In genomic region chr5:120528609-120529008, GRCh38 we compare ENCODE assay signal across 20 cellular contexts.
DNase-seq lines count a peak whose midpoint lies in the region; ATAC-seq and TF ChIP-seq lines count a peak whose summit lies in the region.
"Had no signal": no experiment of that assay in that cellular context is flagged by ENCODE, and none has a peak within 500 bp of the region (broad histone marks: within the 10 kb centered on the region; RNA-seq: fewer than 3 reads in every experiment).

No MANE protein-coding gene starts in this region.

- peak overlapping the region; percentile 38 for H3K4me2 ChIP-seq in GM23248 (ENCODE audit: unreplicated experiment)
- H3K4me2 ChIP-seq in trophoblast cell (ENCODE audit: low read length) = no peak overlapping the region
- H3K4me2 ChIP-seq: BLaER1 treated with 17β-estradiol and CSF1 and Interleukin-3, amounts not matched to agents 10 nM and 100 nM had no signal

- H4K12ac ChIP-seq in trophoblast cell (ENCODE audit: low read depth, low read length) = no peak overlapping the region

- WGBS in GM23248 (ENCODE audit: low coverage in 1 of 2, low lambda C conversion rate in 2 of 2, missing lambda C conversion rate in 2 of 2), 2 experiments = 20 to 26% methylated on average over 2 of the region's 2 CpGs
- WGBS in trophoblast cell (ENCODE audit: extremely low coverage, insufficient coverage, insufficient read length) = no CpG with 5 or more reads among the region's 2 CpGs
- WGBS in stomach, 5 donors = 73 to 89% (median 80%) methylated on average over 2 of the region's 2 CpGs

- no peak overlapping the region for H2BK120ac ChIP-seq in trophoblast cell (ENCODE audit: insufficient read depth, low read length, poor library complexity)

- no peak overlapping the region for H2BK12ac ChIP-seq in trophoblast cell (ENCODE audit: low read length)

- H3F3A ChIP-seq in GM23248 (ENCODE audit: insufficient read depth) = peaks cover 7% of the 10 kb centered on the region

- H4K8ac ChIP-seq in trophoblast cell (ENCODE audit: low read depth, low read length) = no peak overlapping the region

- H3K9me3 ChIP-seq in GM23248 (ENCODE audit: low read depth) (no peaks in the 10 kb centered on the region), trophoblast cell (ENCODE audit: insufficient read depth, low read depth, low read length) (no peaks in the 10 kb centered on the region), stomach (no peaks in the 10 kb centered on the region)
- H3K9me3 ChIP-seq: BLaER1 treated with 17β-estradiol and CSF1 and Interleukin-3, amounts not matched to agents 10 nM and 100 nM; Caco-2; SJCRH30 had no signal

- H3K9me3 Mint-ChIP-seq in chondrocyte (ENCODE audit: low read depth) = no peaks in the 10 kb centered on the region

- peak; percentile 25 for DNase-seq in AG20443 (ENCODE audit: low spot score)
- peak; percentile 60 for DNase-seq in GM23248
- no peak for DNase-seq in chondrocyte (ENCODE audit: low spot score)
- peak; percentile 10 to 36 for DNase-seq in trophoblast cell
- no peak for DNase-seq in stomach
- DNase-seq in 8988T = no peak
- DNase-seq: Caco-2; CD4-positive, alpha-beta memory T cell; DMS 273 treated with DMSO at 0.1 percent for 48 hours; DMS79 treated with DMSO at 0.1 percent for 48 hours; KBM-7; NCI-H1092; NCI-H146; NCI-H2029; NCI-H2227 treated with DMSO at 0.1 percent for 48 hours; NCI-H510A; NK-92 treated with Interleukin-12 subunit alpha and Interleukin-12 subunit beta, amount 100 ng/mL, for 24 hours; SJCRH30 had no signal

- no peak overlapping the region for H2BK5ac ChIP-seq in trophoblast cell (ENCODE audit: low read depth, low read length, poor library complexity)

- ATAC-seq in HG03196 (IDR thresholded peaks at IDR 0.05; ENCODE audit: unreplicated experiment) = no peak

- H3K23ac ChIP-seq in trophoblast cell (ENCODE audit: low read length) = no peak overlapping the region

- in situ Hi-C loops in GM23248 (cut with MboI) = no loop called here

- no peaks in the 10 kb centered on the region for H3K27me3 Mint-ChIP-seq in chondrocyte (ENCODE audit: low read depth)
- H3K27me3 Mint-ChIP-seq: CD4-positive, alpha-beta memory T cell had no signal

- H2AFZ ChIP-seq in GM23248 (no peak overlapping the region), trophoblast cell (ENCODE audit: insufficient read depth, low read length, poor library complexity) (no peak overlapping the region)

- intact Hi-C loops in stomach (cut with DNase I; ENCODE audit: low total_unique reads) = no loop called here

- no peaks in the 10 kb centered on the region for H3K9me2 ChIP-seq in GM23248 (ENCODE audit: insufficient read depth)

- peaks cover 31% of the 10 kb centered on the region for H3K4me1 Mint-ChIP-seq in chondrocyte (ENCODE audit: low read depth)
- H3K4me1 Mint-ChIP-seq: CD4-positive, alpha-beta memory T cell had no signal

- H3K36me3 ChIP-seq in GM23248 (ENCODE audit: low read depth) (no peaks in the 10 kb centered on the region), trophoblast cell (ENCODE audit: control insufficient read depth in 1 of 2, insufficient read depth in 2 of 2, low read length in 2 of 2) (no peaks in the 10 kb centered on the region), stomach (no peaks in the 10 kb centered on the region)
- H3K36me3 ChIP-seq: BLaER1 treated with 17β-estradiol and CSF1 and Interleukin-3, amounts not matched to agents 10 nM and 100 nM; SJCRH30 had no signal

- no peak overlapping the region for H3K14ac ChIP-seq in trophoblast cell (ENCODE audit: low read length)

- no peaks in the 10 kb centered on the region for H3K36me3 Mint-ChIP-seq in chondrocyte (ENCODE audit: low read depth)
- H3K36me3 Mint-ChIP-seq: CD4-positive, alpha-beta memory T cell had no signal

- no peak overlapping the region for H3K9ac ChIP-seq in GM23248
- no peak overlapping the region for H3K9ac ChIP-seq in trophoblast cell (ENCODE audit: low read length)
- H3K9ac ChIP-seq: BLaER1 treated with 17β-estradiol and CSF1 and Interleukin-3, amounts not matched to agents 10 nM and 100 nM had no signal

- no peak overlapping the region; the same call in 1 of the 2 replicates for H3K4me3 ChIP-seq in GM23248
- no peak overlapping the region for H3K4me3 ChIP-seq in trophoblast cell (ENCODE audit: low read depth, low read length)
- H3K4me3 ChIP-seq in stomach = no peak overlapping the region
- H3K4me3 ChIP-seq: BLaER1 treated with 17β-estradiol and CSF1 and Interleukin-3, amounts not matched to agents 10 nM and 100 nM; SJCRH30 had no signal

- H3K4me1 ChIP-seq in GM23248 (ENCODE audit: insufficient read depth) (peaks cover 22% of the 10 kb centered on the region), trophoblast cell (ENCODE audit: control insufficient read depth in 1 of 2, insufficient read depth in 2 of 2, low read length in 2 of 2) (no peaks in the 10 kb centered on the region), stomach (no peaks in the 10 kb centered on the region)
- H3K4me1 ChIP-seq: BLaER1 treated with 17β-estradiol and CSF1 and Interleukin-3, amounts not matched to agents 10 nM and 100 nM; Caco-2 had no signal

- TF ChIP-seq CTCF in chondrocyte (IDR thresholded peaks at IDR 0.05) = no peak
- no peak for TF ChIP-seq CTCF in stomach (IDR thresholded peaks at IDR 0.05)

- no peak overlapping the region for H3K4me3 Mint-ChIP-seq in chondrocyte (ENCODE audit: unreplicated experiment)
- H3K4me3 Mint-ChIP-seq: CD4-positive, alpha-beta memory T cell had no signal

- H4K91ac ChIP-seq in trophoblast cell (ENCODE audit: low read depth, low read length) = no peak overlapping the region

- H3K27ac Mint-ChIP-seq in chondrocyte (ENCODE audit: unreplicated experiment) = peak overlapping the region; percentile 19
- H3K27ac Mint-ChIP-seq: CD4-positive, alpha-beta memory T cell had no signal

- TF ChIP-seq POLR2A in stomach (IDR thresholded peaks at IDR 0.05) = no peak

- H3K18ac ChIP-seq in trophoblast cell (ENCODE audit: low read length) = no peak overlapping the region

- H3K27me3 ChIP-seq in GM23248 (replicated peaks; ENCODE audit: insufficient read depth) (no peaks in the 10 kb centered on the region), trophoblast cell (ENCODE audit: insufficient read depth, low read length) (no peaks in the 10 kb centered on the region), stomach (no peaks in the 10 kb centered on the region)
- H3K27me3 ChIP-seq: BLaER1 treated with 17β-estradiol and CSF1 and Interleukin-3, amounts not matched to agents 10 nM and 100 nM; SJCRH30 had no signal

- TF ChIP-seq EP300 in stomach (IDR thresholded peaks at IDR 0.05) = no peak

- H3K79me2 ChIP-seq in GM23248 (ENCODE audit: insufficient read depth) = peaks cover 95% of the 10 kb centered on the region
- H3K79me2 ChIP-seq in trophoblast cell (ENCODE audit: control insufficient read depth, insufficient read depth, low read length, poor library complexity) = no peaks in the 10 kb centered on the region

- H3K27ac ChIP-seq in GM23248 = peak overlapping the region; percentile 17
- H3K27ac ChIP-seq in trophoblast cell (ENCODE audit: low read depth, low read length) = no peak overlapping the region
- no peak overlapping the region for H3K27ac ChIP-seq in stomach
- H3K27ac ChIP-seq: BLaER1 treated with 17β-estradiol and CSF1 and Interleukin-3, amounts not matched to agents 10 nM and 100 nM; SJCRH30 had no signal

- H3K79me1 ChIP-seq in trophoblast cell (ENCODE audit: low read length) = no peaks in the 10 kb centered on the region

- H2AK5ac ChIP-seq in trophoblast cell (ENCODE audit: low read length) = no peak overlapping the region

- H3K4ac ChIP-seq in trophoblast cell (ENCODE audit: low read depth, low read length) = no peak overlapping the region

- no peaks in the 10 kb centered on the region for H4K20me1 ChIP-seq in GM23248 (ENCODE audit: insufficient read depth)
- H4K20me1 ChIP-seq: BLaER1 treated with 17β-estradiol and CSF1 and Interleukin-3, amounts not matched to agents 10 nM and 100 nM had no signal

Comparison
In these comparisons a context has a peak if more than half of its experiments do, and no peak if none do; other contexts are left out.
1. DNase-seq: peak in AG20443 (single experiment), GM23248 (single experiment) and trophoblast cell (2 of 2); none in chondrocyte (single experiment), stomach (single experiment) and 8988T (single experiment).